Comparison of ENCODE assay signal across 8 cellular contexts in genomic region chrX:11665144-11666040, GRCh38. TPM values are rescaled to one million over a fixed set of nuclear protein-coding genes. Genes with fewer than 3 reads are reported as not detected.
DNase-seq lines count a peak whose midpoint lies in the region; ATAC-seq and TF ChIP-seq lines count a peak whose summit lies in the region.

A gene with protein sequence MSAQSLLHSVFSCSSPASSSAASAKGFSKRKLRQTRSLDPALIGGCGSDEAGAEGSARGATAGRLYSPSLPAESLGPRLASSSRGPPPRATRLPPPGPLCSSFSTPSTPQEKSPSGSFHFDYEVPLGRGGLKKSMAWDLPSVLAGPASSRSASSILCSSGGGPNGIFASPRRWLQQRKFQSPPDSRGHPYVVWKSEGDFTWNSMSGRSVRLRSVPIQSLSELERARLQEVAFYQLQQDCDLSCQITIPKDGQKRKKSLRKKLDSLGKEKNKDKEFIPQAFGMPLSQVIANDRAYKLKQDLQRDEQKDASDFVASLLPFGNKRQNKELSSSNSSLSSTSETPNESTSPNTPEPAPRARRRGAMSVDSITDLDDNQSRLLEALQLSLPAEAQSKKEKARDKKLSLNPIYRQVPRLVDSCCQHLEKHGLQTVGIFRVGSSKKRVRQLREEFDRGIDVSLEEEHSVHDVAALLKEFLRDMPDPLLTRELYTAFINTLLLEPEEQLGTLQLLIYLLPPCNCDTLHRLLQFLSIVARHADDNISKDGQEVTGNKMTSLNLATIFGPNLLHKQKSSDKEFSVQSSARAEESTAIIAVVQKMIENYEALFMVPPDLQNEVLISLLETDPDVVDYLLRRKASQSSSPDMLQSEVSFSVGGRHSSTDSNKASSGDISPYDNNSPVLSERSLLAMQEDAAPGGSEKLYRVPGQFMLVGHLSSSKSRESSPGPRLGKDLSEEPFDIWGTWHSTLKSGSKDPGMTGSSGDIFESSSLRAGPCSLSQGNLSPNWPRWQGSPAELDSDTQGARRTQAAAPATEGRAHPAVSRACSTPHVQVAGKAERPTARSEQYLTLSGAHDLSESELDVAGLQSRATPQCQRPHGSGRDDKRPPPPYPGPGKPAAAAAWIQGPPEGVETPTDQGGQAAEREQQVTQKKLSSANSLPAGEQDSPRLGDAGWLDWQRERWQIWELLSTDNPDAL (N-terminal part only) (minus strand): TSS chrX:11665920. CDS start chrX:11664828, 1,092 bp downstream.

- CTCF ChIA-PET in naive thymus-derived CD4-positive, alpha-beta T cell (lab: Charles Lee) = interaction anchor here (0.6 kb wide), 1 partner anchor 31 kb away, joined by 3 read pairs; no protein-coding TSS in a partner anchor

- peaks cover 68% of the 10 kb centered on the region for H3K27me3 ChIP-seq in ectodermal cell (ENCODE audit: control insufficient read depth, insufficient read depth, low read length, poor library complexity, severe bottlenecking)
- H3K27me3 ChIP-seq in naive thymus-derived CD4-positive, alpha-beta T cell (ENCODE audit: control insufficient read depth in 2 of 2, insufficient read depth in 2 of 2, low read length in 2 of 2) = no peaks in the 10 kb centered on the region

- DNase-seq in Caki2 (ENCODE audit: low read depth) = peak; percentile 64
- no peak for DNase-seq in naive thymus-derived CD4-positive, alpha-beta T cell
- DNase-seq in cortex of kidney (lab: John Stamatoyannopoulos, UW) = no peak
- no peak for DNase-seq in NCI-H2107 (lab: John Stamatoyannopoulos, UW)

- H3K4me3 ChIP-seq in ectodermal cell (ENCODE audit: insufficient read depth, low read depth, low read length) = peak within 1 kb of the TSS; percentile 45
- peak within 1 kb of the TSS; percentile 48 for H3K4me3 ChIP-seq in mesodermal cell (ENCODE audit: extremely low read depth, insufficient read depth, low read length, poor library complexity, severe bottlenecking)
- no peak within 1 kb of the TSS for H3K4me3 ChIP-seq in naive thymus-derived CD4-positive, alpha-beta T cell (ENCODE audit: low read length)

- H3K4me1 Mint-ChIP-seq in naive thymus-derived CD4-positive, alpha-beta T cell = peaks cover 0 to 12% (median 3%) of the 10 kb centered on the region in 7 donors

- intact Hi-C loops in naive thymus-derived CD4-positive, alpha-beta T cell (cut with micrococcal nuclease) = no loop called here

- H3K4me3 Mint-ChIP-seq in naive thymus-derived CD4-positive, alpha-beta T cell = peak within 1 kb of the TSS in 5 of 10 donors; percentile 8 to 70 (median 40)

- H3K27ac ChIP-seq in ectodermal cell (ENCODE audit: insufficient read depth, low read depth, low read length, poor library complexity, severe bottlenecking) (no peak within 1 kb of the TSS), mesodermal cell (ENCODE audit: low read depth, low read length, severe bottlenecking) (peak within 1 kb of the TSS; percentile 59)
- H3K27ac ChIP-seq in naive thymus-derived CD4-positive, alpha-beta T cell (ENCODE audit: low read depth, low read length) = no peak within 1 kb of the TSS

- POLR2A ChIA-PET in naive thymus-derived CD4-positive, alpha-beta T cell (lab: Charles Lee) = no interaction called here

- in situ Hi-C loops in Caki2 (cut with HindIII; ENCODE audit: low pct_unique_long_range_greater_than_20kb, low sequenced_read_pairs) = no loop called here

- WGBS in ectodermal cell, 2 experiments = 0% methylated on average over 70 of the region's 71 CpGs
- WGBS in mesodermal cell (ENCODE audit: insufficient coverage in 2 of 2), 2 experiments = 0% methylated on average over 24 to 37 of the region's 71 CpGs

- no peak for ATAC-seq in naive thymus-derived CD4-positive, alpha-beta T cell
- ATAC-seq in HG02678 (IDR thresholded peaks at IDR 0.05; ENCODE audit: unreplicated experiment) = no peak

- no peak within 1 kb of the TSS for H3K27ac Mint-ChIP-seq in naive thymus-derived CD4-positive, alpha-beta T cell

- peaks cover 32 to 57% (median 44%) of the 10 kb centered on the region in 5 donors for H3K27me3 Mint-ChIP-seq in naive thymus-derived CD4-positive, alpha-beta T cell

- TF ChIP-seq EP300 in Ishikawa (IDR thresholded peaks at IDR 0.05; ENCODE audit: borderline replicate concordance) = no peak

- TF ChIP-seq RAD21 in Ishikawa (IDR thresholded peaks at IDR 0.05; ENCODE audit: low read depth) = no peak

- H3K36me3 Mint-ChIP-seq in naive thymus-derived CD4-positive, alpha-beta T cell = no peaks in the 10 kb centered on the region

- H3K9me3 ChIP-seq in ectodermal cell (ENCODE audit: control insufficient read depth, low read length) (no peaks in the 10 kb centered on the region), mesodermal cell (ENCODE audit: control insufficient read depth, low read length) (no peaks in the 10 kb centered on the region)
- H3K9me3 ChIP-seq in naive thymus-derived CD4-positive, alpha-beta T cell (ENCODE audit: control insufficient read depth in 2 of 3, low read length in 3 of 3) = no peaks in the 10 kb centered on the region

- H3K36me3 ChIP-seq in ectodermal cell (ENCODE audit: control insufficient read depth, insufficient read depth, low read length) (no peaks in the 10 kb centered on the region), mesodermal cell (ENCODE audit: control insufficient read depth, insufficient read depth, low read length) (no peaks in the 10 kb centered on the region)
- no peaks in the 10 kb centered on the region for H3K36me3 ChIP-seq in naive thymus-derived CD4-positive, alpha-beta T cell (ENCODE audit: control insufficient read depth in 2 of 3, insufficient read depth in 3 of 3, low read length in 3 of 3)

- peaks cover 4% of the 10 kb centered on the region for H3K4me1 ChIP-seq in ectodermal cell (ENCODE audit: control insufficient read depth, insufficient read depth, low read length)
- peaks cover 2% of the 10 kb centered on the region for H3K4me1 ChIP-seq in mesodermal cell (ENCODE audit: control insufficient read depth, insufficient read depth, low read length, poor library complexity, severe bottlenecking)
- H3K4me1 ChIP-seq in naive thymus-derived CD4-positive, alpha-beta T cell (ENCODE audit: control insufficient read depth in 2 of 2, insufficient read depth in 2 of 2, low read length in 2 of 2) = no peaks in the 10 kb centered on the region

- peaks cover 0 to 5% (median 0%) of the 10 kb centered on the region in 11 donors for H3K9me3 Mint-ChIP-seq in naive thymus-derived CD4-positive, alpha-beta T cell

TF ChIP-seq in Ishikawa, 13 proteins besides CTCF, POLR2A, EP300 and RAD21:
- TF ChIP-seq MAX (IDR thresholded peaks at IDR 0.05) (0 out of 2 replicates have a peak, but pooled peaks have one; percentile 14), FOXM1 (IDR thresholded peaks at IDR 0.05; ENCODE audit: borderline replicate concordance, low read depth) (no peak), EGR1 (IDR thresholded peaks at IDR 0.05) (no peak)
- TF ChIP-seq, protein P1, sequence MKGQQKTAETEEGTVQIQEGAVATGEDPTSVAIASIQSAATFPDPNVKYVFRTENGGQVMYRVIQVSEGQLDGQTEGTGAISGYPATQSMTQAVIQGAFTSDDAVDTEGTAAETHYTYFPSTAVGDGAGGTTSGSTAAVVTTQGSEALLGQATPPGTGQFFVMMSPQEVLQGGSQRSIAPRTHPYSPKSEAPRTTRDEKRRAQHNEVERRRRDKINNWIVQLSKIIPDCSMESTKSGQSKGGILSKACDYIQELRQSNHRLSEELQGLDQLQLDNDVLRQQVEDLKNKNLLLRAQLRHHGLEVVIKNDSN (IDR thresholded peaks at IDR 0.05) = no peak

RNA-seq across cellular contexts. Expression of the gene that starts here (rescaled TPM):
- 0.81 and 1.8 TPM in 2 replicates for total RNA-seq in Caki2 (2014; rRNA removed; shearing (Covaris generic); ENCODE audit: low replicate concordance)
- 1.7 TPM for polyA plus RNA-seq in ectodermal cell (2013, experiment 1 of 4)
- 1.7 TPM for polyA plus RNA-seq in ectodermal cell (2013, experiment 2 of 4)
- polyA plus RNA-seq in ectodermal cell (2013, experiment 3 of 4) = 2.2 TPM
- 2.2 TPM for polyA plus RNA-seq in ectodermal cell (2013, experiment 4 of 4)
- polyA plus RNA-seq in mesodermal cell (2013, experiment 1 of 2) = 7.4 TPM
- 8.7 TPM for polyA plus RNA-seq in mesodermal cell (2013, experiment 2 of 2)
- total RNA-seq in naive thymus-derived CD4-positive, alpha-beta T cell = under 1 TPM in 2 of 5 experiments, not detected in 3; 0.11 to 0.83 TPM
- not detected for polyA plus RNA-seq in naive thymus-derived CD4-positive, alpha-beta T cell
